20 cellular contexts compared by ENCODE assay signal in the genomic region with DNA sequence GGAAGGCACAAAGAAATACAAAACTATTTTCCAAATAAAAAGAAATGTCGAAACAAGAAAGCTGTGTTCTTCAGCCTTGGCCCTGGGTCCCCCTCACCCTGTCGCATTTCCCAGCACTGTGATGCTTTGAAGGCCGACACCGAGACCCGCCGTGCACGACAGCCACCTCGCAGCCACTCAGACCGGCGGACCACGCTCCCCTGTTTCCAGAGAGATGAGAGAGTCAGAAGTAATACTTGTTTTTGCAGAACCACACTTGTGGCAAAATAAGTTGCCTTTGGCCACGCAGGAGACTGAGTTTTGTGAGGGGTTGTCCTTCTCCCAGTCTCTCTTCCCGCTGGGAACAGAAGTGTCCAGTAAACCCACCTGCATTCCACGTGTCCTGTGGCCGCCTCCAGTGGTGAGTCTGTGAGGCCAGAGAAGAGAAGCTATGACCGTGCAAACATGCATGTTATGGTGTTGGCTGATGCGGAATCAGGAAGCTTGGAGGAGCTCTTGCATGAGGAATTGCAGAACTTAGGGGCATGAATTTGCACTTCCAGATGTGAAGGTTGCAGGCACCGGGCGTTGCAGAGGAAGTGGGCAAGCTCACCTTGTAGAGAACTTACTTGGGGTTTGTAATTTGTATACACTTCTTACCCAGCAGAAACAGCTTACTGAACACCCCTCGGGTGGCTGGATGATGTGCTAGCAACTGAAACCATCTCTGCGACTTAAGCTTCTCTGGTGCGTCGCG.
DNase-seq lines count a peak whose midpoint lies in the region; ATAC-seq and TF ChIP-seq lines count a peak whose summit lies in the region.
"Had no signal": no experiment of that assay in that cellular context is flagged by ENCODE, and none has a peak within 500 bp of the region (broad histone marks: within the 10 kb centered on the region; RNA-seq: fewer than 3 reads in every experiment).

No MANE protein-coding gene starts in this region.

- H3K27me3 Mint-ChIP-seq in progenitor cell of endocrine pancreas, result peaks cover 53% of the 10 kb centered on the region

- H3K4me1 ChIP-seq in right atrium auricular region, result no peaks in the 10 kb centered on the region
- H3K4me1 ChIP-seq: A549 had no signal

- TF ChIP-seq CTCF in right atrium auricular region (IDR thresholded peaks at IDR 0.05) (no peak), progenitor cell of endocrine pancreas (IDR thresholded peaks at IDR 0.05; ENCODE audit: unreplicated experiment) (no peak)

- DNase-seq in right atrium auricular region (ENCODE audit: low spot score), result peak; percentile 50
- no peak for DNase-seq in Right ventricle myocardium superior
- DNase-seq in islet precursor cell, result peak; percentile 46
- peak; percentile 6 for DNase-seq in progenitor cell of endocrine pancreas (ENCODE audit: low spot score, unreplicated experiment)
- no peak for DNase-seq in erythroblast (lab: John Stamatoyannopoulos, UW)
- no peak for DNase-seq in NCI-H2081 treated with DMSO at 0.1 percent for 48 hours (lab: John Stamatoyannopoulos, UW)
- DNase-seq: COR-L47, DMS79, NCI-H1092 treated with DMSO at 0.1 percent for 48 hours, NCI-H1694, NCI-H345, NCI-H526 treated with DMSO at 0.1 percent for 48 hours, OCI-M1 had no signal

- H3K27me3 ChIP-seq in right atrium auricular region, result no peaks in the 10 kb centered on the region

- no peak overlapping the region for H3K4me3 Mint-ChIP-seq in progenitor cell of endocrine pancreas (ENCODE audit: low read depth)
- H3K4me3 Mint-ChIP-seq: CD14-positive monocyte had no signal

- ATAC-seq in Right ventricle myocardium superior (ENCODE audit: poor library complexity), result no peak
- no peak for ATAC-seq in GM18861 (IDR thresholded peaks at IDR 0.05; ENCODE audit: unreplicated experiment)
- ATAC-seq in GM21367 (IDR thresholded peaks at IDR 0.05; ENCODE audit: unreplicated experiment), result no peak
- ATAC-seq: A549, HCT116, K562 had no signal

- no peaks in the 10 kb centered on the region for H3K4me1 Mint-ChIP-seq in progenitor cell of endocrine pancreas (ENCODE audit: low read depth)

- no peaks in the 10 kb centered on the region for H3K36me3 ChIP-seq in right atrium auricular region

- no peak for TF ChIP-seq POLR2A in erythroblast (IDR thresholded peaks at IDR 0.05; ENCODE audit: low read length)

- no peak overlapping the region for H3K27ac ChIP-seq in right atrium auricular region
- H3K27ac ChIP-seq: A549, RWPE1 had no signal

- peaks cover 5% of the 10 kb centered on the region for H3K36me3 Mint-ChIP-seq in progenitor cell of endocrine pancreas (ENCODE audit: insufficient read depth)

- no peaks in the 10 kb centered on the region for H3K9me3 Mint-ChIP-seq in progenitor cell of endocrine pancreas (ENCODE audit: low read depth)

- intact Hi-C loops in Right ventricle myocardium superior (cut with DNase I), result no loop called here

- no peaks in the 10 kb centered on the region for H3K9me3 ChIP-seq in right atrium auricular region
- H3K9me3 ChIP-seq: A549 had no signal

- H3K4me3 ChIP-seq in right atrium auricular region, result no peak overlapping the region
- H3K4me3 ChIP-seq: A549, K562 had no signal

- no peak overlapping the region for H3K27ac Mint-ChIP-seq in progenitor cell of endocrine pancreas

Comparison
In these comparisons a context has a peak if more than half of its experiments do, and no peak if none do; other contexts are left out.
1. DNase-seq: peak in right atrium auricular region (single experiment), islet precursor cell (single experiment) and progenitor cell of endocrine pancreas (single experiment); none in Right ventricle myocardium superior (single experiment), erythroblast (0 of 2) and NCI-H2081 treated with DMSO at 0.1 percent for 48 hours (single experiment).